Comparison of ENCODE assay signal across 8 cellular contexts in the genomic region with DNA sequence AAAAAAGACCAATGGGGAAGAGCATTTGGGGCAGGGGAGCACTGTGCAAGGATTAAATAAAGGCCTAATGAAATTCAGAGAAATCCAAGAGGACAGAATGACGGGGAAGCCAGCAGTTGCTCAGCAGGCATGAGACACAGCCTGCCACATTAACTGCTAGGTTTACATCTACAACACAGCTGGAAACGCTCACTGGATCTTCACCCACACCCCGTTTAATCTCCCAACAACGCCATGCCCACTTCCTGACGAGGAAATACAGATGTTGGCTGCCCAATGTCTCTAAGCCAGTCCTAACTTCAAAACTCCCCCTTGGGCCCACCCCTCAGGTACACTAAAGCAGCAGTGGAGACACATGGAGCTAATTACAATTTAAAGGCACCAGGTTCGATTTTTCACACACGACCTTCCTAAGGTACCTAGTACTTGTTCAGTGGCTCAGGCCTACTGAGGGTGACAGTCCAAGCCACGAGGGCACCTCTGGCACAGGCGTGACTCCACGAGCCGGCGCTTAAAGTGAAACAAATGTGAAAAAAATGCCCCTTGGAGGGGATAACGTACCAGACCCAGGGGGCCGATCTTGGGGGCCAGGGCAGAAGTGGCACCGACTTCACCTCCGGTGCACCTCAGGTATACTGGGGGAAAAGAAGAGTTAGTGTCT. TPM values are rescaled to one million over a fixed set of nuclear protein-coding genes. Genes with fewer than 3 reads are reported as not detected.
DNase-seq lines count a peak whose midpoint lies in the region; ATAC-seq and TF ChIP-seq lines count a peak whose summit lies in the region.

No MANE protein-coding gene starts in this region.

- CTCF ChIA-PET in Panc1 (lab: Charles Lee), result no interaction called here

- BruUV-seq in Panc1 (replicated peaks; lab: Mats Ljungman, UMichigan), result no TSS peak

- H3K4me3 Mint-ChIP-seq in activated CD4-positive, alpha-beta T cell treated with anti-CD3 and anti-CD28 coated beads, Interleukin-2, amount 10 ng/mL, durations not matched to agents 24 days and 14 days, result peak overlapping the region; percentile 98

- H3K27me3 ChIP-seq in Panc1 (ENCODE audit: control insufficient read depth, insufficient read depth, low read length) (no peaks in the 10 kb centered on the region), mucosa of rectum (ENCODE audit: control insufficient read depth in 2 of 2, insufficient read depth in 2 of 2, low read length in 2 of 2) (no peaks in the 10 kb centered on the region)
- H3K27me3 ChIP-seq in effector memory CD4-positive, alpha-beta T cell (replicated peaks; ENCODE audit: control insufficient read depth, insufficient read depth, low read length, poor library complexity, severe bottlenecking), result no peaks in the 10 kb centered on the region

- H3K4me1 ChIP-seq in Panc1 (ENCODE audit: control insufficient read depth, insufficient read depth, low read length) (peaks cover 20% of the 10 kb centered on the region), mucosa of rectum (ENCODE audit: control insufficient read depth in 2 of 2, insufficient read depth in 2 of 2, low read length in 2 of 2) (peaks cover 22 to 30% of the 10 kb centered on the region in 2 donors)
- H3K4me1 ChIP-seq in effector memory CD4-positive, alpha-beta T cell (ENCODE audit: control insufficient read depth, insufficient read depth, low read length, poor library complexity, severe bottlenecking), result peaks cover 24% of the 10 kb centered on the region

- peaks cover 48% of the 10 kb centered on the region for H3K4me1 Mint-ChIP-seq in activated CD4-positive, alpha-beta T cell treated with anti-CD3 and anti-CD28 coated beads, Interleukin-2, amount 10 ng/mL, durations not matched to agents 24 days and 14 days

- H3K9ac ChIP-seq in mucosa of rectum (ENCODE audit: low read depth in 1 of 2, low read length in 2 of 2), result peak overlapping the region; percentile 87 to 96

- peak overlapping the region; percentile 98 for H3K27ac Mint-ChIP-seq in activated CD4-positive, alpha-beta T cell treated with anti-CD3 and anti-CD28 coated beads, Interleukin-2, amount 10 ng/mL, durations not matched to agents 24 days and 14 days

- H3K4me3 ChIP-seq in Panc1 (ENCODE audit: low read depth in 2 of 2, low read length in 2 of 2) (peak overlapping the region; percentile 90 to 91), mucosa of rectum (ENCODE audit: low read length in 2 of 2) (peak overlapping the region; percentile 94 to 96)
- H3K4me3 ChIP-seq in effector memory CD4-positive, alpha-beta T cell (ENCODE audit: insufficient read depth, low read depth, low read length, poor library complexity, severe bottlenecking), result peak overlapping the region; percentile 94

- no peak for TF ChIP-seq CTCF in Panc1 (IDR thresholded peaks at IDR 0.05)

- no peak for DNase-seq in activated CD4-positive, alpha-beta T cell treated with anti-CD3 and anti-CD28 coated beads, Interleukin-2, amount 10 ng/mL, durations not matched to agents 24 days and 14 days
- DNase-seq in activated CD4-positive, alpha-beta T cell treated with anti-CD3 and anti-CD28 coated beads, Interleukin-2, amount 50 U/mL, for 1 hour, result no peak
- no peak for DNase-seq in Panc1 (ENCODE audit: low read depth, low spot score)
- DNase-seq in effector memory CD4-positive, alpha-beta T cell, result peak in 1 of 3 donors; percentile 5
- no peak for DNase-seq in NCI-H2171 treated with DMSO at 0.1 percent for 48 hours (lab: John Stamatoyannopoulos, UW)

- H3K9me3 ChIP-seq in Panc1 (ENCODE audit: control insufficient read depth, insufficient read depth, low read depth, low read length), result no peaks in the 10 kb centered on the region
- no peaks in the 10 kb centered on the region for H3K9me3 ChIP-seq in effector memory CD4-positive, alpha-beta T cell (ENCODE audit: control insufficient read depth, low read length)
- no peaks in the 10 kb centered on the region for H3K9me3 ChIP-seq in mucosa of rectum (ENCODE audit: control insufficient read depth in 2 of 2, low read length in 2 of 2)

- H3K36me3 ChIP-seq in Panc1 (ENCODE audit: control insufficient read depth, insufficient read depth, low read length) (peaks cover 25% of the 10 kb centered on the region), mucosa of rectum (ENCODE audit: control insufficient read depth in 2 of 2, insufficient read depth in 2 of 2, low read length in 2 of 2) (peaks cover 42 to 47% of the 10 kb centered on the region in 2 donors)
- H3K36me3 ChIP-seq in effector memory CD4-positive, alpha-beta T cell (ENCODE audit: control insufficient read depth, insufficient read depth, low read length), result peaks cover 34% of the 10 kb centered on the region

- no peaks in the 10 kb centered on the region for H3K27me3 Mint-ChIP-seq in activated CD4-positive, alpha-beta T cell treated with anti-CD3 and anti-CD28 coated beads, Interleukin-2, amount 10 ng/mL, durations not matched to agents 24 days and 14 days

- in situ Hi-C loops in Panc1 (cut with HindIII; ENCODE audit: low pct_unique_long_range_greater_than_20kb, low sequenced_read_pairs), result no loop called here

- peaks cover 4% of the 10 kb centered on the region for H3K9me3 Mint-ChIP-seq in activated CD4-positive, alpha-beta T cell treated with anti-CD3 and anti-CD28 coated beads, Interleukin-2, amount 10 ng/mL, durations not matched to agents 24 days and 14 days

- POLR2A ChIA-PET in Panc1 (lab: Charles Lee), result interaction anchor here (0.6 kb wide), 1 partner anchor 620 kb away, joined by 3 read pairs; no protein-coding TSS in a partner anchor

- no peak for ATAC-seq in Panc1
- ATAC-seq in HG02623 (IDR thresholded peaks at IDR 0.05; ENCODE audit: unreplicated experiment), result no peak
- ATAC-seq in GM19035 (IDR thresholded peaks at IDR 0.05; ENCODE audit: unreplicated experiment), result no peak

- intact Hi-C loops in activated CD4-positive, alpha-beta T cell treated with anti-CD3 and anti-CD28 coated beads, Interleukin-2, amount 10 ng/mL, durations not matched to agents 24 days and 14 days (cut with micrococcal nuclease), result loop anchor here (2.0 to 5.0 kb wide), 2 partner anchors 53 to 327 kb away; partner anchors contain the start of genes SH2D3C and SLC2A8
- intact Hi-C loops in Panc1 (cut with micrococcal nuclease; ENCODE audit: unreplicated experiment), result no loop called here

- H3K36me3 Mint-ChIP-seq in activated CD4-positive, alpha-beta T cell treated with anti-CD3 and anti-CD28 coated beads, Interleukin-2, amount 10 ng/mL, durations not matched to agents 24 days and 14 days (ENCODE audit: low read depth), result peaks cover 64% of the 10 kb centered on the region

- peak overlapping the region; percentile 93 for H3K27ac ChIP-seq in Panc1 (ENCODE audit: low read length)
- peak overlapping the region; percentile 84 for H3K27ac ChIP-seq in effector memory CD4-positive, alpha-beta T cell (ENCODE audit: insufficient read depth, low read length, poor library complexity, severe bottlenecking)
- peak overlapping the region; percentile 92 to 94 for H3K27ac ChIP-seq in mucosa of rectum (ENCODE audit: low read depth in 2 of 2, low read length in 2 of 2)

RNA-seq across cellular contexts. Expression of gene RPL12, which starts 0.9 kb away (rescaled TPM):
- total RNA-seq in activated CD4-positive, alpha-beta T cell treated with anti-CD3 and anti-CD28 coated beads, Interleukin-2, amount 10 ng/mL, durations not matched to agents 24 days and 14 days, result 1,245 and 1,252 TPM in 2 replicates
- total RNA-seq in Panc1 (2021; ENCODE audit: unreplicated experiment), result 951 TPM
- 1,315 TPM for polyA plus RNA-seq in Panc1 (2012; ENCODE audit: insufficient read length)

RNA-seq across cellular contexts. Expression of gene LRSAM1, which starts 1.0 kb away (rescaled TPM):
- total RNA-seq in activated CD4-positive, alpha-beta T cell treated with anti-CD3 and anti-CD28 coated beads, Interleukin-2, amount 10 ng/mL, durations not matched to agents 24 days and 14 days, result 24.6 and 26.4 TPM in 2 replicates
- 15.4 TPM for total RNA-seq in Panc1 (2021; ENCODE audit: unreplicated experiment)
- 21.1 TPM for polyA plus RNA-seq in Panc1 (2012; ENCODE audit: insufficient read length)

RNA-seq across cellular contexts. Expression of gene ZNF79, which starts 26.1 kb away (rescaled TPM):
- 17.2 and 17.3 TPM in 2 replicates for total RNA-seq in activated CD4-positive, alpha-beta T cell treated with anti-CD3 and anti-CD28 coated beads, Interleukin-2, amount 10 ng/mL, durations not matched to agents 24 days and 14 days
- 5.4 TPM for total RNA-seq in Panc1 (2021; ENCODE audit: unreplicated experiment)
- 3.5 TPM for polyA plus RNA-seq in Panc1 (2012; ENCODE audit: insufficient read length)

RNA-seq across cellular contexts. Expression of gene SLC2A8, which starts 53.3 kb away (rescaled TPM):
- 3.9 and 5.8 TPM in 2 replicates for total RNA-seq in activated CD4-positive, alpha-beta T cell treated with anti-CD3 and anti-CD28 coated beads, Interleukin-2, amount 10 ng/mL, durations not matched to agents 24 days and 14 days
- total RNA-seq in Panc1 (2021; ENCODE audit: unreplicated experiment), result 55.7 TPM
- 38.1 TPM for polyA plus RNA-seq in Panc1 (2012; ENCODE audit: insufficient read length)
